In genomic region chr13:50082426-50083283, GRCh38 we compare ENCODE assay signal across 8 cellular contexts.
DNase-seq lines count a peak whose midpoint lies in the region; ATAC-seq and TF ChIP-seq lines count a peak whose summit lies in the region.

No MANE protein-coding gene starts in this region.

- peak overlapping the region; percentile 100 for H3K4me3 Mint-ChIP-seq in activated naive CD8-positive, alpha-beta T cell treated with anti-CD3 and anti-CD28 coated beads for 36 hours

- DNase-seq in GM12864 (ENCODE audit: low read depth) (peak; percentile 70), NCI-H1092 (lab: John Stamatoyannopoulos, UW) (peak; percentile 49), SKM-1 (lab: John Stamatoyannopoulos, UW; ENCODE audit: unreplicated experiment) (peak; percentile 68), left ventricle myocardium superior (peak; percentile 66), sciatic nerve (ENCODE audit: low spot score) (peak; percentile 77), cortex of kidney (lab: John Stamatoyannopoulos, UW) (no peak)
- DNase-seq in activated naive CD8-positive, alpha-beta T cell treated with anti-CD3 and anti-CD28 coated beads for 36 hours, result peak; percentile 77

- H3K4me1 Mint-ChIP-seq in activated naive CD8-positive, alpha-beta T cell treated with anti-CD3 and anti-CD28 coated beads for 36 hours, result peaks cover 22% of the 10 kb centered on the region

- H3K36me3 Mint-ChIP-seq in activated naive CD8-positive, alpha-beta T cell treated with anti-CD3 and anti-CD28 coated beads for 36 hours, result peaks cover 35% of the 10 kb centered on the region

- no peak for TF ChIP-seq CTCF in GM12864 (IDR thresholded peaks at IDR 0.05; ENCODE audit: low read depth, low read length, missing control alignments)

- peak overlapping the region; percentile 100 for H3K27ac Mint-ChIP-seq in activated naive CD8-positive, alpha-beta T cell treated with anti-CD3 and anti-CD28 coated beads for 36 hours

- peak; percentile 56 for ATAC-seq in HG02623 (IDR thresholded peaks at IDR 0.05; ENCODE audit: unreplicated experiment)
- peak; percentile 61 for ATAC-seq in left ventricle myocardium superior
- ATAC-seq in sciatic nerve, result peak; percentile 49

- no peaks in the 10 kb centered on the region for H3K9me3 Mint-ChIP-seq in activated naive CD8-positive, alpha-beta T cell treated with anti-CD3 and anti-CD28 coated beads for 36 hours

- peaks cover 35% of the 10 kb centered on the region for H3K27me3 Mint-ChIP-seq in activated naive CD8-positive, alpha-beta T cell treated with anti-CD3 and anti-CD28 coated beads for 36 hours

- intact Hi-C loops in left ventricle myocardium superior (cut with micrococcal nuclease), result loop anchor here (5.0 to 10.0 kb wide), 3 partner anchors 40 to 452 kb away; partner anchors contain the start of gene TRIM13
- intact Hi-C loops in sciatic nerve (cut with DNase I), result no loop called here

- peak overlapping the region; percentile 83 for H3K4me3 ChIP-seq in GM12864 (ENCODE audit: low read depth, low read length)
